1 cellular context compared by ENCODE assay signal in genomic region chr1:16072095-16072494, GRCh38.
TF ChIP-seq lines count a peak whose summit lies in the region.

No MANE protein-coding gene starts in this region.

TF ChIP-seq in H1, 55 proteins besides CTCF, POLR2A, EP300 and RAD21:
- TF ChIP-seq KDM5A (IDR thresholded peaks at IDR 0.05; ENCODE audit: low read length) (no peak), MAFK (IDR thresholded peaks at IDR 0.05; ENCODE audit: low read depth, low read length) (no peak), YY1 (IDR thresholded peaks at IDR 0.05; ENCODE audit: low read depth, low read length) (no peak)
